5 cellular contexts compared by ENCODE assay signal in the genomic region with DNA sequence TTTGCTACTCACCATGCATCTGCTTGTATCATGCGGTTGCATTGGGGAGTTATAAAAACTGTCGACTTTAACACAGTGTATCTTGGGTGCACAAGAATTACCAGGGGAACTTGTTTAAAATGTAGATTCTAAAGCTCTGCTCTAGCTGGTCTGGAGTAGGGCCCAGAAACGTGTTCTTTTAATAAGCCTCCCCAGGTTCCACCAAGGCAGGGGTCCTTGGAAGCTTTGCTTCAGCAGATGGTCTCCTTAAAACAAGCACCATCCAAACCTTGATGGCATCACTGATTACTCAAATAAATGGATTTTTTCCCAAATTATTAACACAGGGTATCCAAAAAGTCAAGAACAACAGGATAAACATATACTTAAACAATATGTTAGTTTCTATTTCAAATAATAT.
"Had no signal": no experiment of that assay in that cellular context is flagged by ENCODE, and none has a peak within 500 bp of the region (broad histone marks: within the 10 kb centered on the region; RNA-seq: fewer than 3 reads in every experiment).

No MANE protein-coding gene starts in this region.

- H3K9me3 Mint-ChIP-seq: GM23338 had no signal

- ATAC-seq: GM23338, K562 had no signal

- DNase-seq: H9, HCEC 1CT, IMR-90 had no signal

- H3K27ac Mint-ChIP-seq: GM23338, H9 had no signal
